9 cellular contexts compared by ENCODE assay signal in genomic region chr17:6070280-6070894, GRCh38. TPM values are rescaled to one million over a fixed set of nuclear protein-coding genes. Genes with fewer than 3 reads are reported as not detected.
A peak's percentile ranks its signal among the peaks of the same experiment; 100 is the strongest.
DNase-seq lines count a peak whose midpoint lies in the region; ATAC-seq and TF ChIP-seq lines count a peak whose summit lies in the region.
"Had no signal": no experiment of that assay in that cellular context is flagged by ENCODE, and none has a peak within 500 bp of the region (broad histone marks: within the 10 kb centered on the region; RNA-seq: fewer than 3 reads in every experiment).

Gene WSCD1, plus strand, starts transcription at chr17:6070379. Its CDS starts 10,280 bp downstream, at chr17:6080659.

- DNase-seq in GM10266 (ENCODE audit: extremely low spot score) (peak; percentile 58), Panc1 (ENCODE audit: low read depth, low spot score) (no peak), aorta (peak in 1 of 2 donors; percentile 73), islet precursor cell (no peak), cerebellar cortex (ENCODE audit: low spot score) (no peak)
- DNase-seq in naive thymus-derived CD4-positive, alpha-beta T cell = no peak

- POLR2A ChIA-PET in Panc1 (lab: Charles Lee) = no interaction called here
- POLR2A ChIA-PET in naive thymus-derived CD4-positive, alpha-beta T cell (lab: Charles Lee) = no interaction called here

- H3K36me3 ChIP-seq in Panc1 (ENCODE audit: control insufficient read depth, insufficient read depth, low read length) (no peaks in the 10 kb centered on the region), esophagus (ENCODE audit: control insufficient read depth in 2 of 2, insufficient read depth in 2 of 2, low read length in 1 of 2) (no peaks in the 10 kb centered on the region), aorta (ENCODE audit: control insufficient read depth in 1 of 2, insufficient read depth in 2 of 2, low read length in 1 of 2) (no peaks in the 10 kb centered on the region)
- H3K36me3 ChIP-seq in naive thymus-derived CD4-positive, alpha-beta T cell (ENCODE audit: control insufficient read depth in 2 of 3, insufficient read depth in 3 of 3, low read length in 3 of 3) = no peaks in the 10 kb centered on the region

- H3K4me1 Mint-ChIP-seq in naive thymus-derived CD4-positive, alpha-beta T cell = peaks cover 8 to 22% (median 18%) of the 10 kb centered on the region in 7 donors

- TF ChIP-seq CTCF in GM10266 (IDR thresholded peaks at IDR 0.05; ENCODE audit: control insufficient read depth, insufficient read depth, low read depth, missing control alignments) = no peak
- no peak for TF ChIP-seq CTCF in Panc1 (IDR thresholded peaks at IDR 0.05)

- H3K27me3 Mint-ChIP-seq in naive thymus-derived CD4-positive, alpha-beta T cell = peaks cover 35 to 66% (median 57%) of the 10 kb centered on the region in 5 donors

- H3K4me1 ChIP-seq in Panc1 (ENCODE audit: control insufficient read depth, insufficient read depth, low read length) (no peaks in the 10 kb centered on the region), esophagus (ENCODE audit: control insufficient read depth in 2 of 2, insufficient read depth in 2 of 2, low read length in 1 of 2) (peaks cover 4 to 5% of the 10 kb centered on the region in 2 donors), aorta (ENCODE audit: control insufficient read depth in 1 of 2, insufficient read depth in 2 of 2, low read length in 2 of 2) (no peaks in the 10 kb centered on the region)
- peaks cover 0 to 11% of the 10 kb centered on the region in 2 donors for H3K4me1 ChIP-seq in naive thymus-derived CD4-positive, alpha-beta T cell (ENCODE audit: control insufficient read depth in 2 of 2, insufficient read depth in 2 of 2, low read length in 2 of 2)

- BruUV-seq in Panc1 (replicated peaks; lab: Mats Ljungman, UMichigan) = no TSS peak

- H3K27ac Mint-ChIP-seq in naive thymus-derived CD4-positive, alpha-beta T cell = peak within 1 kb of the TSS in 3 of 9 donors; percentile 36 to 74 (median 63)

- peak within 1 kb of the TSS; percentile 24 to 48 for H3K4me3 ChIP-seq in Panc1 (ENCODE audit: low read depth in 2 of 2, low read length in 2 of 2)
- peak within 1 kb of the TSS; percentile 31 to 63 for H3K4me3 ChIP-seq in esophagus (ENCODE audit: low read depth in 1 of 2, low read length in 2 of 2)
- peak within 1 kb of the TSS; percentile 33 for H3K4me3 ChIP-seq in naive thymus-derived CD4-positive, alpha-beta T cell (ENCODE audit: low read length)
- H3K4me3 ChIP-seq in aorta (ENCODE audit: low read length in 2 of 2) = peak within 1 kb of the TSS; percentile 57 to 72

- WGBS in esophagus, 2 donors = 1% methylated on average over 30 to 94 of the region's 94 CpGs
- WGBS in aorta, 2 donors = 0 to 1% methylated on average over 38 to 94 of the region's 94 CpGs

- CTCF ChIA-PET in Panc1 (lab: Charles Lee) = interaction anchor here (0.6 kb wide), 1 partner anchor 280 kb away, joined by 4 read pairs; no protein-coding TSS in a partner anchor
- CTCF ChIA-PET in naive thymus-derived CD4-positive, alpha-beta T cell (lab: Charles Lee) = no interaction called here

- H3K27ac ChIP-seq in Panc1 (ENCODE audit: low read length) (no peak within 1 kb of the TSS), esophagus (ENCODE audit: low read depth in 2 of 2, low read length in 1 of 2) (no peak within 1 kb of the TSS), aorta (ENCODE audit: low read depth in 1 of 2, low read length in 2 of 2) (no peak within 1 kb of the TSS)
- no peak within 1 kb of the TSS for H3K27ac ChIP-seq in naive thymus-derived CD4-positive, alpha-beta T cell (ENCODE audit: low read depth, low read length)

- in situ Hi-C loops in Panc1 (cut with HindIII; ENCODE audit: low pct_unique_long_range_greater_than_20kb, low sequenced_read_pairs) = no loop called here

- H3K9me3 Mint-ChIP-seq in naive thymus-derived CD4-positive, alpha-beta T cell = peaks cover 0 to 3% (median 0%) of the 10 kb centered on the region in 11 donors

- H3K4me3 Mint-ChIP-seq in naive thymus-derived CD4-positive, alpha-beta T cell = peak within 1 kb of the TSS; percentile 59 to 95 (median 84)

- H3K27me3 ChIP-seq in Panc1 (ENCODE audit: control insufficient read depth, insufficient read depth, low read length) (peaks cover 2% of the 10 kb centered on the region; the same call in 1 of the 2 replicates), esophagus (ENCODE audit: control insufficient read depth in 1 of 2, insufficient read depth in 2 of 2, low read length in 2 of 2) (peaks cover 0 to 3% of the 10 kb centered on the region in 2 donors), aorta (ENCODE audit: control insufficient read depth in 1 of 2, insufficient read depth in 2 of 2, low read length in 1 of 2) (no peaks in the 10 kb centered on the region)
- no peaks in the 10 kb centered on the region for H3K27me3 ChIP-seq in naive thymus-derived CD4-positive, alpha-beta T cell (ENCODE audit: control insufficient read depth in 2 of 2, insufficient read depth in 2 of 2, low read length in 2 of 2)

- H3K36me3 Mint-ChIP-seq in naive thymus-derived CD4-positive, alpha-beta T cell = peaks cover 0 to 5% (median 0%) of the 10 kb centered on the region in 5 donors

- intact Hi-C loops in Panc1 (cut with micrococcal nuclease; ENCODE audit: unreplicated experiment) = no loop called here
- intact Hi-C loops in naive thymus-derived CD4-positive, alpha-beta T cell (cut with micrococcal nuclease) = no loop called here
- intact Hi-C loops in aorta (cut with DNase I) = no loop called here

- ATAC-seq in Panc1 = peak; percentile 82
- peak; percentile 33 for ATAC-seq in naive thymus-derived CD4-positive, alpha-beta T cell
- no peak for ATAC-seq in aorta (ENCODE audit: low FRiP score)
- ATAC-seq in GM21723 (IDR thresholded peaks at IDR 0.05; ENCODE audit: unreplicated experiment) = no peak

- H3K9me3 ChIP-seq in Panc1 (ENCODE audit: control insufficient read depth, insufficient read depth, low read depth, low read length) = no peaks in the 10 kb centered on the region
- H3K9me3 ChIP-seq in esophagus (ENCODE audit: control insufficient read depth in 2 of 2, insufficient read depth in 1 of 2, low read depth in 1 of 2, low read length in 1 of 2) = peaks cover 0 to 4% of the 10 kb centered on the region in 2 donors
- H3K9me3 ChIP-seq in naive thymus-derived CD4-positive, alpha-beta T cell (ENCODE audit: control insufficient read depth in 2 of 3, low read length in 3 of 3) = no peaks in the 10 kb centered on the region
- H3K9me3 ChIP-seq in aorta (ENCODE audit: control insufficient read depth, low read length) = no peaks in the 10 kb centered on the region

RNA-seq across cellular contexts. Expression of gene WSCD1, which starts in this region (rescaled TPM):
- total RNA-seq in Panc1 (2021; ENCODE audit: unreplicated experiment) (0.74 TPM), aorta (10 to 100 TPM in 1 of 2 donors, 1 to 10 TPM in 1; 8.0 to 10.7 TPM)
- polyA plus RNA-seq in Panc1 (2012; ENCODE audit: insufficient read length) = 1.6 TPM
- polyA plus RNA-seq in esophagus (under 1 TPM; 0.16 to 0.45 TPM), aorta (1 to 10 TPM; 1.2 to 2.0 TPM)
- total RNA-seq in naive thymus-derived CD4-positive, alpha-beta T cell = under 1 TPM; 0.13 to 0.73 (median 0.27) TPM
- polyA plus RNA-seq in naive thymus-derived CD4-positive, alpha-beta T cell = not detected
- total RNA-seq: M059J had no signal

Comparison
In these comparisons a context has a peak if more than half of its experiments do, and no peak if none do; other contexts are left out.
1. Peak in ATAC-seq and H3K4me3 ChIP-seq in naive thymus-derived CD4-positive, alpha-beta T cell; RNA of the gene not detected or under 1 TPM.